Comparison of ENCODE assay signal across 28 cellular contexts in genomic region chr5:37400501-37400900, GRCh38.
"Had no signal": no experiment of that assay in that cellular context is flagged by ENCODE, and none has a peak within 500 bp of the region (broad histone marks: within the 10 kb centered on the region; RNA-seq: fewer than 3 reads in every experiment).

No MANE protein-coding gene starts in this region.

- DNase-seq: activated CD4-positive, alpha-beta T cell treated with anti-CD3 and anti-CD28 coated beads for 36 hours; activated CD4-positive, alpha-beta T cell treated with anti-CD3 and anti-CD28 coated beads, Interleukin-2, amount 50 U/mL, for 4 hours; activated CD4-positive, CD25-positive, alpha-beta regulatory T cell; activated effector memory CD4-positive, alpha-beta T cell treated with anti-CD3 and anti-CD28 coated beads, Interleukin-2, amount 50 U/mL, for 16 hours; activated naive CD4-positive, alpha-beta T cell treated with anti-CD3 and anti-CD28 coated beads for 36 hours; activated naive CD8-positive, alpha-beta T cell treated with anti-CD3 and anti-CD28 coated beads for 36 hours; activated T-cell treated with anti-CD3 and anti-CD28 coated beads for 4 hours; adrenal gland; central memory CD4-positive, alpha-beta T cell; dermis blood vessel endothelial cell; effector CD4-positive, alpha-beta T cell; erythroblast; foreskin fibroblast; heart left ventricle; hypothalamus; immature natural killer cell; naive thymus-derived CD8-positive, alpha-beta T cell; posterior cingulate gyrus; right lobe of liver; stimulated activated CD4-positive, alpha-beta T cell treated with anti-CD3 and anti-CD28 coated beads, Interleukin-2, amount 100 ng/mL, for 48 hours; trophoblast cell had no signal

- FAIRE-seq: colon, endometrium, urothelium cell line had no signal

- H3K9ac ChIP-seq: neural progenitor cell had no signal

- H3K27ac ChIP-seq: adrenal gland, ascending aorta, breast epithelium, heart left ventricle, neural progenitor cell, right lobe of liver, thoracic aorta had no signal

- ATAC-seq: activated CD4-positive, alpha-beta T cell treated with anti-CD3 and anti-CD28 coated beads for 36 hours; heart left ventricle; naive thymus-derived CD8-positive, alpha-beta T cell; right lobe of liver had no signal

- H3K27me3 ChIP-seq: adrenal gland, ascending aorta, breast epithelium, heart left ventricle, neural progenitor cell, right lobe of liver had no signal

- H2AFZ ChIP-seq: neural progenitor cell had no signal

- H3K4me3 ChIP-seq: adrenal gland, ascending aorta, breast epithelium, heart left ventricle, neural progenitor cell, right lobe of liver, thoracic aorta had no signal

- H3K9me3 ChIP-seq: adrenal gland, ascending aorta, breast epithelium, heart left ventricle, right lobe of liver, thoracic aorta had no signal

- H3K4me1 ChIP-seq: adrenal gland, ascending aorta, breast epithelium, heart left ventricle, neural progenitor cell, right lobe of liver had no signal

- H3K36me3 ChIP-seq: breast epithelium had no signal

- H3K4me2 ChIP-seq: neural progenitor cell had no signal
